Comparison of ENCODE assay signal across 8 cellular contexts in the genomic region with DNA sequence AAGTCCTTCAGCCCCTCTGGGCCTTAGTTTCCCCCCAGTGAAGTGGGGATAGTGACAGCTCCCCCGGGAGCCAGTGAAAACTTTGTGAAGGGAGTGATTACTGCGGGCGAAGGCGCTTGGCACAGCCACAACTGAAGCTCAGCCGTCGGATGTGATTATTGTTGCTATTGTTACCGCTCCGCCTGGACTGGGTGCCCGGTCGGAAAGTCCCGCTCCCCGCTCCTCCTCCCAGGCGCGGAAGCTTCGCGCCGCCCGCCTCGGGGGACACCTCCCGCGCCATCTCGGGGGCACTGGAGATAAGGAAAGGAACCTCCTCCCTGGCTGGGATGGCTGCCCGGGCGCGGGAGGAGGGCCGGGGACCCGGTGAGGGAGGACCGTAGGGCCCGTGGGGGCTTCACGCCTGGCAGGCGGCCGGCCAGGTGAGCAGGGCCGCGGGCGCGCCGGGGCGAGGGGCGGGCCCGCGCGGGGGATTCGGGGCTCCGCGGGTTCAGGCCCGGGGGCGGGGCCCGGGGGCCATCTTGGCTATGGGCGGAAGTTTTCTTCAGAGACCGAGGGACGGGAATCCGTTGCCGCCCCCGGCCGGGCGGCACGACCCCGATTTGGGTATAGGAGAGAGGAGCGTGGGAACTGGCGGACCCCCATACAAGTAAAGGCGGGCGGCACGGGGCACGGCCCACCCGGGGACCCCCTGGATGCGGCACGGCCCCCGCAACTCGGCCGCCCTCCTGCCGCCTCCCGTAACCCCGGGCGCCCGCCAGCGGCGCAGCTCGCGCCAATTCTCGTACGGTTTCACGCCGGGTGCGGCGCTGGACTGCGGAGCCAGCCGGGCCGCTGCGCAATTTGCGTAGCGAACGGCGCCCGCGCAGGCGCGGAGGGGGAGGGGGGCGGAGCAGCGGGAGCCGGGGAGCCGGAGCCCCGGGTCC. TPM values are rescaled to one million over a fixed set of nuclear protein-coding genes. Genes with fewer than 3 reads are reported as not detected.
DNase-seq lines count a peak whose midpoint lies in the region; ATAC-seq and TF ChIP-seq lines count a peak whose summit lies in the region.

A gene with protein sequence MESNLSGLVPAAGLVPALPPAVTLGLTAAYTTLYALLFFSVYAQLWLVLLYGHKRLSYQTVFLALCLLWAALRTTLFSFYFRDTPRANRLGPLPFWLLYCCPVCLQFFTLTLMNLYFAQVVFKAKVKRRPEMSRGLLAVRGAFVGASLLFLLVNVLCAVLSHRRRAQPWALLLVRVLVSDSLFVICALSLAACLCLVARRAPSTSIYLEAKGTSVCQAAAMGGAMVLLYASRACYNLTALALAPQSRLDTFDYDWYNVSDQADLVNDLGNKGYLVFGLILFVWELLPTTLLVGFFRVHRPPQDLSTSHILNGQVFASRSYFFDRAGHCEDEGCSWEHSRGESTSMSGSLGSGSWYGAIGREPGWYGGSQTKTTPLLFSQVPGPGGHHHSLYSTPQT (plus strand): TSS at position 887 of the 923 bp plus-strand sequence. CDS start 677 bp downstream, outside the sequence.

- peak within 1 kb of the TSS; percentile 100 for H3K4me3 ChIP-seq in CD8-positive, alpha-beta memory T cell (ENCODE audit: low read length)
- peak within 1 kb of the TSS; percentile 86 for H3K4me3 ChIP-seq in OCI-LY1 (ENCODE audit: low read depth, low read length, poor library complexity, severe bottlenecking)
- H3K4me3 ChIP-seq in epithelial cell of esophagus (ENCODE audit: low read length) = peak within 1 kb of the TSS; percentile 70
- H3K4me3 ChIP-seq in mucosa of descending colon = peak within 1 kb of the TSS; percentile 53

- peak within 1 kb of the TSS; percentile 100 for H3K27ac ChIP-seq in CD8-positive, alpha-beta memory T cell (ENCODE audit: low read depth, low read length)
- peak within 1 kb of the TSS; percentile 87 for H3K27ac ChIP-seq in OCI-LY1 (ENCODE audit: low read depth, low read length, poor library complexity, severe bottlenecking)

- H2AFZ ChIP-seq in OCI-LY1 (ENCODE audit: low read length) = no peak within 1 kb of the TSS

- DNase-seq in CD8-positive, alpha-beta memory T cell = peak; percentile 84 to 95 (median 93)
- DNase-seq in HPDE6-E6E7 (ENCODE audit: extremely low spot score) = peak; percentile 72
- peak; percentile 90 for DNase-seq in activated T-cell treated with anti-CD3 and anti-CD28 coated beads for 4 hours
- DNase-seq in epithelial cell of esophagus (ENCODE audit: low read depth) = peak; percentile 79
- DNase-seq in mucosa of descending colon = peak; percentile 92 to 95 (median 93)
- DNase-seq in stimulated activated CD8-positive, alpha-beta memory T cell treated with anti-CD3 and anti-CD28 coated beads, Interleukin-4, amount 100 ng/mL, for 4 hours (ENCODE audit: low read depth in 2 of 2, low spot score in 1 of 2) = peak; percentile 79 to 84

- peak within 1 kb of the TSS; percentile 86 to 98 (median 90) for H3K4me3 Mint-ChIP-seq in CD8-positive, alpha-beta memory T cell

- H3K79me2 ChIP-seq in OCI-LY1 (ENCODE audit: insufficient read depth, low read length) = no peaks in the 10 kb centered on the region

- peaks cover 13 to 28% (median 21%) of the 10 kb centered on the region in 3 donors for H3K4me1 Mint-ChIP-seq in CD8-positive, alpha-beta memory T cell

- intact Hi-C loops in mucosa of descending colon (cut with DNase I, micrococcal nuclease) = no loop called here

- no peaks in the 10 kb centered on the region for H3F3A ChIP-seq in OCI-LY1 (ENCODE audit: insufficient read depth, low read length)

- H3K9ac ChIP-seq in OCI-LY1 (ENCODE audit: low read length) = peak within 1 kb of the TSS; percentile 87

- ATAC-seq in GM19468 (IDR thresholded peaks at IDR 0.05; ENCODE audit: extremely low read depth, unreplicated experiment) = peak; percentile 38
- peak; percentile 83 for ATAC-seq in mucosa of descending colon

- TF ChIP-seq CTCF in OCI-LY1 (IDR thresholded peaks at IDR 0.05; ENCODE audit: low read length) = no peak
- TF ChIP-seq CTCF in epithelial cell of esophagus (IDR thresholded peaks at IDR 0.05; ENCODE audit: insufficient read depth, low read depth, low read length, missing control alignments) = no peak
- TF ChIP-seq CTCF in mucosa of descending colon (IDR thresholded peaks at IDR 0.05) = no peak

- no peaks in the 10 kb centered on the region for H3K9me2 ChIP-seq in OCI-LY1 (ENCODE audit: low read depth, low read length)

- CTCF ChIA-PET in CD8-positive, alpha-beta memory T cell (lab: Charles Lee) = interaction anchor here (0.8 to 7.8 kb wide), 9 partner anchors 10 to 81 kb away, joined by 3 to 73 read pairs (median 4); a partner anchor contains a TSS

- POLR2A ChIA-PET in CD8-positive, alpha-beta memory T cell (lab: Charles Lee) = interaction anchor here (0.6 to 4.3 kb wide), 11 partner anchors 10 to 493 kb away, joined by 3 to 68 read pairs (median 6); a partner anchor contains a TSS

- no peaks in the 10 kb centered on the region for H4K20me1 ChIP-seq in OCI-LY1 (ENCODE audit: insufficient read depth, low read length)

- peak within 1 kb of the TSS; percentile 98 for H3K4me2 ChIP-seq in OCI-LY1 (ENCODE audit: low read length)

- peaks cover under 1% of the 10 kb centered on the region for H3K27me3 ChIP-seq in CD8-positive, alpha-beta memory T cell (ENCODE audit: insufficient read depth, low read length, poor library complexity, severe bottlenecking)
- no peaks in the 10 kb centered on the region; the same call in 1 of the 2 replicates for H3K27me3 ChIP-seq in OCI-LY1 (ENCODE audit: insufficient read depth, low read length)

- peaks cover 0 to 16% (median 0%) of the 10 kb centered on the region in 3 donors for H3K36me3 Mint-ChIP-seq in CD8-positive, alpha-beta memory T cell

- H3K9me3 Mint-ChIP-seq in CD8-positive, alpha-beta memory T cell = no peaks in the 10 kb centered on the region

- no peaks in the 10 kb centered on the region for H3K9me3 ChIP-seq in CD8-positive, alpha-beta memory T cell (ENCODE audit: low read length)
- H3K9me3 ChIP-seq in OCI-LY1 (ENCODE audit: low read length) (no peaks in the 10 kb centered on the region), mucosa of descending colon (no peaks in the 10 kb centered on the region)

- peaks cover 22% of the 10 kb centered on the region for H3K4me1 ChIP-seq in CD8-positive, alpha-beta memory T cell (ENCODE audit: insufficient read depth, low read length)
- H3K4me1 ChIP-seq in OCI-LY1 (ENCODE audit: insufficient read depth, low read length, severe bottlenecking) (peaks cover 17% of the 10 kb centered on the region), mucosa of descending colon (ENCODE audit: low read depth) (peaks cover 28% of the 10 kb centered on the region)

- H3K27ac Mint-ChIP-seq in CD8-positive, alpha-beta memory T cell = peak within 1 kb of the TSS; percentile 97 to 100 (median 99)

- H3K36me3 ChIP-seq in CD8-positive, alpha-beta memory T cell (ENCODE audit: insufficient read depth, low read length) = no peaks in the 10 kb centered on the region
- H3K36me3 ChIP-seq in OCI-LY1 (ENCODE audit: insufficient read depth, low read length) (peaks cover 20% of the 10 kb centered on the region; the same call in 1 of the 2 replicates), mucosa of descending colon (ENCODE audit: low read depth) (no peaks in the 10 kb centered on the region)

- H3K27me3 Mint-ChIP-seq in CD8-positive, alpha-beta memory T cell = peaks cover 0 to 3% of the 10 kb centered on the region in 2 donors

RNA-seq across cellular contexts. Expression of the gene that starts here (rescaled TPM):
- total RNA-seq in CD8-positive, alpha-beta memory T cell = 10 to 100 TPM; 64.2 to 65.0 TPM
- polyA plus RNA-seq in CD8-positive, alpha-beta memory T cell = 9.1 TPM
- 10 to 100 TPM; 31.2 to 46.7 (median 40.6) TPM for total RNA-seq in mucosa of descending colon

Comparison
In these comparisons a context has a peak if more than half of its experiments do, and no peak if none do; other contexts are left out.
1. Peak in every context shown above with its lines: DNase-seq, ATAC-seq, H3K4me3 ChIP-seq and H3K27ac ChIP-seq.